In genomic region chr12:65631621-65632111, GRCh38 we compare ENCODE assay signal across 1 cellular context.
TF ChIP-seq lines count a peak whose summit lies in the region.

No MANE protein-coding gene starts in this region.

TF ChIP-seq in HEK293, 187 proteins besides CTCF, POLR2A, EP300 and RAD21 (continued from another document and continues in another):
- TF ChIP-seq ZBTB44 (tag by site-specific recombination; IDR thresholded peaks at IDR 0.05) (peak; percentile 19; the same call in 1 of the 2 replicates), ZNF521 (tag by site-specific recombination; IDR thresholded peaks at IDR 0.05) (no peak), TRIM28 (IDR thresholded peaks at IDR 0.05; ENCODE audit: borderline replicate concordance, low read length) (no peak), ZNF354C (tag by site-specific recombination; IDR thresholded peaks at IDR 0.05; ENCODE audit: borderline replicate concordance, low read depth) (no peak), ZBTB10 (tag by site-specific recombination; IDR thresholded peaks at IDR 0.05) (no peak), ZIC2 (tag by site-specific recombination; IDR thresholded peaks at IDR 0.05) (no peak), ZNF335 (tag by site-specific recombination; conservative IDR thresholded peaks at IDR 0.05) (peak; percentile 55), KLF17 (tag by site-specific recombination; IDR thresholded peaks at IDR 0.05) (peak; percentile 49; the same call in 1 of the 2 replicates), PATZ1 (tag by site-specific recombination; IDR thresholded peaks at IDR 0.05) (peak; percentile 37; the same call in 1 of the 2 replicates), ZEB2 (tag by site-specific recombination; IDR thresholded peaks at IDR 0.05) (peak; percentile 98), ZNF350 (tag by site-specific recombination; IDR thresholded peaks at IDR 0.05) (no peak), ZNF449 (tag by site-specific recombination; IDR thresholded peaks at IDR 0.05) (no peak; the same call in 1 of the 2 replicates), ZNF555 (tag by site-specific recombination; conservative IDR thresholded peaks at IDR 0.05) (no peak), ZNF26 (tag by site-specific recombination; IDR thresholded peaks at IDR 0.05) (no peak), PRDM10 (tag by site-specific recombination; IDR thresholded peaks at IDR 0.05) (peak; percentile 56; the same call in 1 of the 2 replicates), KLF16 (tag by site-specific recombination; IDR thresholded peaks at IDR 0.05) (no peak), ZBTB8A (tag by site-specific recombination; IDR thresholded peaks at IDR 0.05) (no peak), ZNF670 (tag by site-specific recombination; IDR thresholded peaks at IDR 0.05; ENCODE audit: low read depth) (no peak), ZNF544 (tag by site-specific recombination; IDR thresholded peaks at IDR 0.05) (no peak), ZNF394 (tag by site-specific recombination; IDR thresholded peaks at IDR 0.05; ENCODE audit: borderline replicate concordance) (peak; percentile 67), ZNF362 (tag by site-specific recombination; IDR thresholded peaks at IDR 0.05) (no peak), KLF1 (tag by site-specific recombination; IDR thresholded peaks at IDR 0.05) (no peak), ZNF132 (tag by site-specific recombination; IDR thresholded peaks at IDR 0.05; ENCODE audit: borderline replicate concordance) (no peak), ZFP3 (tag by site-specific recombination; IDR thresholded peaks at IDR 0.05; ENCODE audit: low read depth) (no peak), GLIS2 (tag by site-specific recombination; IDR thresholded peaks at IDR 0.05) (peak; percentile 16; the same call in 1 of the 2 replicates), ZNF610 (tag by site-specific recombination; IDR thresholded peaks at IDR 0.05; ENCODE audit: borderline replicate concordance) (no peak), ZNF10 (tag by site-specific recombination; IDR thresholded peaks at IDR 0.05) (peak; percentile 76), ZNF19 (tag by site-specific recombination; IDR thresholded peaks at IDR 0.05; ENCODE audit: low read depth) (0 out of 2 replicates have a peak, but pooled peaks have one; percentile 38), ZNF266 (tag by site-specific recombination; IDR thresholded peaks at IDR 0.05; ENCODE audit: low read depth) (no peak), ZNF529 (tag by site-specific recombination; IDR thresholded peaks at IDR 0.05; ENCODE audit: insufficient replicate concordance) (no peak), ZNF792 (tag by site-specific recombination; IDR thresholded peaks at IDR 0.05) (no peak), YY2 (tag by site-specific recombination; IDR thresholded peaks at IDR 0.05) (no peak), ZNF404 (tag by site-specific recombination; IDR thresholded peaks at IDR 0.05) (no peak), ZSCAN30 (tag by site-specific recombination; IDR thresholded peaks at IDR 0.05) (peak; percentile 69; the same call in 1 of the 2 replicates), ZFP37 (tag by site-specific recombination; IDR thresholded peaks at IDR 0.05) (0 out of 2 replicates have a peak, but pooled peaks have one; percentile 18), ZNF530 (tag by site-specific recombination; IDR thresholded peaks at IDR 0.05; ENCODE audit: low read depth) (no peak), ZBTB20 (tag by site-specific recombination; IDR thresholded peaks at IDR 0.05) (peak; percentile 48), GLI2 (tag by site-specific recombination; IDR thresholded peaks at IDR 0.05; ENCODE audit: borderline replicate concordance, low read depth) (no peak; the same call in 1 of the 2 replicates), FEZF1 (tag by site-specific recombination; IDR thresholded peaks at IDR 0.05) (peak; percentile 80), ZNF580 (tag by site-specific recombination; IDR thresholded peaks at IDR 0.05) (peak; percentile 37; the same call in 1 of the 2 replicates), ZNF626 (tag by site-specific recombination; IDR thresholded peaks at IDR 0.05) (no peak), ZNF184 (tag by site-specific recombination; IDR thresholded peaks at IDR 0.05) (no peak; the same call in 1 of the 2 replicates), ZNF146 (tag by site-specific recombination; IDR thresholded peaks at IDR 0.05) (peak; percentile 35; the same call in 1 of the 2 replicates), OVOL3 (tag by site-specific recombination; IDR thresholded peaks at IDR 0.05) (peak; percentile 53; the same call in 1 of the 2 replicates), ZNF776 (tag by site-specific recombination; IDR thresholded peaks at IDR 0.05; ENCODE audit: borderline replicate concordance) (no peak), ZNF658 (tag by site-specific recombination; IDR thresholded peaks at IDR 0.05) (no peak), ZNF391 (tag by site-specific recombination; IDR thresholded peaks at IDR 0.05; ENCODE audit: borderline replicate concordance, low read depth) (peak; percentile 44; the same call in 1 of the 2 replicates), REPIN1 (tag by site-specific recombination; IDR thresholded peaks at IDR 0.05; ENCODE audit: low read depth) (no peak), ZNF324 (tag by site-specific recombination; IDR thresholded peaks at IDR 0.05) (peak; percentile 41; the same call in 1 of the 2 replicates), ZNF639 (tag by site-specific recombination; IDR thresholded peaks at IDR 0.05) (peak; percentile 97)
